In genomic region chr9:118000581-118000980, GRCh38 we compare ENCODE assay signal across 23 cellular contexts.
"Had no signal": no experiment of that assay in that cellular context is flagged by ENCODE, and none has a peak within 500 bp of the region (broad histone marks: within the 10 kb centered on the region; RNA-seq: fewer than 3 reads in every experiment).

No MANE protein-coding gene starts in this region.

- ATAC-seq: foreskin keratinocyte; heart right ventricle; natural killer cell treated with Interleukin-12 subunit alpha and Interleukin-12 subunit beta and Interleukin-15 and Interleukin-18, amount 100 ng/mL, for 72 hours; right cardiac atrium; stimulated activated effector memory CD8-positive, alpha-beta T cell treated with anti-CD3 and anti-CD28 coated beads, Interleukin-12 subunit alpha, Interleukin-12 subunit beta, amount 100 ng/mL, for 72 hours had no signal

- H3K4me3 ChIP-seq: heart right ventricle, left ventricle myocardium inferior, lung had no signal

- H3K9me3 ChIP-seq: heart right ventricle, left ventricle myocardium inferior had no signal

- DNase-seq: activated CD4-positive, alpha-beta memory T cell treated with anti-CD3 and anti-CD28 coated beads for 36 hours; activated CD4-positive, alpha-beta T cell treated with anti-CD3 and anti-CD28 coated beads, Interleukin-2, amount 10 ng/mL, durations not matched to agents 24 days and 14 days; activated CD4-positive, CD25-positive, alpha-beta regulatory T cell treated with anti-CD3 and anti-CD28 coated beads, Interleukin-2, amount 50 U/mL, for 72 hours; activated CD8-positive, alpha-beta memory T cell treated with anti-CD3 and anti-CD28 coated beads, Interleukin-2, amount 50 U/mL, for 4 hours; activated gamma-delta T cell treated with Interleukin-2 at 50 U/mL for 16 hours; activated naive CD4-positive, alpha-beta T cell treated with anti-CD3 and anti-CD28 coated beads, Interleukin-2, amount 50 U/mL, for 16 hours; activated T-cell treated with anti-CD3 and anti-CD28 coated beads, Interleukin-2, amount 50 U/mL, for 24 hours; amniotic stem cell; brain microvascular endothelial cell; caudate nucleus; foreskin keratinocyte; heart right ventricle; kidney glomerular epithelial cell; left ventricle myocardium inferior; mesendoderm; right cardiac atrium; stimulated activated CD4-positive, alpha-beta T cell treated with anti-CD3 and anti-CD28 coated beads, Interleukin-12 subunit alpha, Interleukin-12 subunit beta, amount 100 ng/mL, for 4 hours; stimulated activated CD4-positive, alpha-beta T cell treated with anti-CD3 and anti-CD28 coated beads, Interleukin-4, amount 100 ng/mL, for 1 hour; substantia nigra; T-helper 9 cell had no signal

- H3K36me3 ChIP-seq: brain microvascular endothelial cell, heart right ventricle, left ventricle myocardium inferior had no signal

- H3K27ac ChIP-seq: brain microvascular endothelial cell, foreskin keratinocyte, heart right ventricle, left ventricle myocardium inferior had no signal

- H3K4me1 ChIP-seq: foreskin keratinocyte, heart right ventricle, left ventricle myocardium inferior had no signal

- H3K27me3 ChIP-seq: brain microvascular endothelial cell, foreskin keratinocyte, heart right ventricle had no signal
